ENCODE assay signal across 8 cellular contexts in the genomic region with DNA sequence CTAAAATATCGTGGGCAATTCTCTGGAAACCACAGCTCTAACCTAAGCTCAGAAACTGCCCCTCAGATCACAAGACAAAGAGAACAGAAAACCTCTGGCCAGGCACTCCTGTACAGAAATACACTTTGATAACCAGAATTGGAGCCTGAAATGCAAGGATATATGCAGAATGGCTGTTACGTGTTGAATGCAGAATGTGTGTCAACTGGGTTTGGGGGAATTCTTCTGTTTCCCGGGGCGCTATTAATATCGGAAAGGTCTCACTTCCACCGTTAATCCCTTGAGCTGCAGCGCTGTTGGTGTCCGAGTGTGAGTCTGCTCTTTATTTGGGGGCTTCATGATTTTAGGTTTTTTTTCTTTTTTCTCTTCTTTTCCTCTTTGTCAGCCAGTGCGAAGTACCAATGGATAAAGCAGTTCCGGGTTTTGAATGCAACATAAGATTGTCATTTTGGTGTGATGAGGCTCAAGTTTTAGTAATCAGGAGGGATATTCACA.
DNase-seq lines count a peak whose midpoint lies in the region; ATAC-seq, FAIRE-seq and TF ChIP-seq lines count a peak whose summit lies in the region.

No MANE protein-coding gene starts in this region.

- DNase-seq in NCI-H82 (lab: John Stamatoyannopoulos, UW) (peak; percentile 46), choroid plexus epithelial cell (ENCODE audit: low read depth) (peak; percentile 53), RCC 7860 (ENCODE audit: low spot score) (no peak), NCI-H345 treated with DMSO at 0.1 percent for 48 hours (lab: John Stamatoyannopoulos, UW; ENCODE audit: unreplicated experiment) (no peak)
- DNase-seq in stimulated activated CD8-positive, alpha-beta memory T cell treated with anti-CD3 and anti-CD28 coated beads, Interleukin-4, amount 100 ng/mL, for 48 hours = no peak

- no peak for FAIRE-seq in RCC 7860 (lab: Jason Lieb, UNC)

- ATAC-seq in GM21390 (IDR thresholded peaks at IDR 0.05; ENCODE audit: unreplicated experiment) = peak; percentile 8

- H3K79me2 ChIP-seq in DOHH2 (ENCODE audit: control insufficient read depth, low read length) = peaks cover 55% of the 10 kb centered on the region

- TF ChIP-seq CTCF in DOHH2 (IDR thresholded peaks at IDR 0.05; ENCODE audit: low read depth, low read length, poor library complexity, severe bottlenecking) = no peak
- TF ChIP-seq CTCF in choroid plexus epithelial cell (conservative IDR thresholded peaks at IDR 0.05; ENCODE audit: low read depth, low read length) = no peak

- peaks cover 8% of the 10 kb centered on the region; the same call in 1 of the 2 replicates for H4K20me1 ChIP-seq in DOHH2 (ENCODE audit: control insufficient read depth, insufficient read depth, low read depth, low read length)

- H3K9me2 ChIP-seq in DOHH2 (replicated peaks; ENCODE audit: control insufficient read depth, low read length) = no peaks in the 10 kb centered on the region

- H3K27ac ChIP-seq in DOHH2 (ENCODE audit: low read depth, low read length) = peak overlapping the region; percentile 89
- H3K27ac ChIP-seq in mucosa of rectum (ENCODE audit: low read depth in 2 of 2, low read length in 2 of 2) = peak overlapping the region; percentile 94 to 98

- H3K9me3 ChIP-seq in DOHH2 (ENCODE audit: control insufficient read depth, insufficient read depth, low read length) = peaks cover 3% of the 10 kb centered on the region; the same call in 1 of the 2 replicates
- H3K9me3 ChIP-seq in mucosa of rectum (ENCODE audit: control insufficient read depth in 2 of 2, low read length in 2 of 2) = peaks cover 0 to 3% of the 10 kb centered on the region in 2 donors

- H3K4me2 ChIP-seq in DOHH2 (ENCODE audit: low read length) = peak overlapping the region; percentile 67

- H3K36me3 ChIP-seq in DOHH2 (ENCODE audit: control insufficient read depth, low read length) (peaks cover 12% of the 10 kb centered on the region), mucosa of rectum (ENCODE audit: control insufficient read depth in 2 of 2, insufficient read depth in 2 of 2, low read length in 2 of 2) (no peaks in the 10 kb centered on the region)

- H3K9ac ChIP-seq in mucosa of rectum (ENCODE audit: low read depth in 1 of 2, low read length in 2 of 2) = peak overlapping the region; percentile 81 to 95

- H3K4me1 ChIP-seq in DOHH2 (ENCODE audit: control insufficient read depth, low read length) = peaks cover 24% of the 10 kb centered on the region
- H3K4me1 ChIP-seq in mucosa of rectum (ENCODE audit: control insufficient read depth in 2 of 2, insufficient read depth in 2 of 2, low read length in 2 of 2) = peaks cover 15 to 17% of the 10 kb centered on the region in 2 donors

- 0 out of 2 replicates have a peak, but pooled peaks cover 6% of the 10 kb centered on the region for H3F3A ChIP-seq in DOHH2 (ENCODE audit: control insufficient read depth, insufficient read depth)

- H3K4me3 ChIP-seq in DOHH2 (ENCODE audit: low read length) = peak overlapping the region; percentile 83
- H3K4me3 ChIP-seq in choroid plexus epithelial cell (ENCODE audit: low read depth, low read length) = peak overlapping the region; percentile 93
- peak overlapping the region; percentile 91 to 92 for H3K4me3 ChIP-seq in mucosa of rectum (ENCODE audit: low read length in 2 of 2)

- H3K27me3 ChIP-seq in DOHH2 (ENCODE audit: control insufficient read depth, low read length) (no peaks in the 10 kb centered on the region), mucosa of rectum (ENCODE audit: control insufficient read depth in 2 of 2, insufficient read depth in 2 of 2, low read length in 2 of 2) (no peaks in the 10 kb centered on the region)

Comparison
In these comparisons a context has a peak if more than half of its experiments do, and no peak if none do; other contexts are left out.
1. DNase-seq: peak in NCI-H82 (single experiment) and choroid plexus epithelial cell (single experiment); none in RCC 7860 (single experiment), stimulated activated CD8-positive, alpha-beta memory T cell treated with anti-CD3 and anti-CD28 coated beads, Interleukin-4, amount 100 ng/mL, for 48 hours (single experiment) and NCI-H345 treated with DMSO at 0.1 percent for 48 hours (single experiment).
2. Peak in every context shown above with its lines, with median percentiles within 50 percentile points of each other: H3K4me3 ChIP-seq.